ENCODE assay signal across 20 cellular contexts in the genomic region with DNA sequence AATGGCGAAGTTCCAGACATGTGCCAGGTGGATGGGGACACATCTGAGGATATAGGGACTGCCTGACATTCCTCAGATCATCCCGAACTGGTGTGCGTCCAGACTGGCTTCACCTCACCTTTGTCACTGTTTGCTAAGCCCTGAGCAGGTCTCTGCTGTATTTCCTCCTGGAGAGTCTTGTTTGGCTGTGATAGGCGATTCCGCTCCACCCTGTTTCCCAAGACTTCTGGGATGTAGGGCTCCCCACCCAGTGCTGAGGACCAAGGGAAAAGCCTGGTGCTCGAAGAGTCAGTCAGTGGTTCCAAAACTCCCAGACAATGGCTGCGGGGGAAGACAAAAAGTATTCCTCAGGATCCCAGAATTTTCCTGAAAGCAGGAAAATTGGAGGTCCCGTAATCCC. TPM values are rescaled to one million over a fixed set of nuclear protein-coding genes. Genes with fewer than 3 reads are reported as not detected.
DNase-seq lines count a peak whose midpoint lies in the region; ATAC-seq, FAIRE-seq and TF ChIP-seq lines count a peak whose summit lies in the region.
"Had no signal": no experiment of that assay in that cellular context is flagged by ENCODE, and none has a peak within 500 bp of the region (broad histone marks: within the 10 kb centered on the region; RNA-seq: fewer than 3 reads in every experiment).

No MANE protein-coding gene starts in this region.

- H4K5ac ChIP-seq in H1 (ENCODE audit: insufficient read length, low read depth, low read length), result no peak overlapping the region

- no peak overlapping the region; the same call in 1 of the 2 replicates for H2BK12ac ChIP-seq in H1 (ENCODE audit: low read depth, low read length)

- no peak overlapping the region for H3K27ac ChIP-seq in H1 (ENCODE audit: low read depth, low read length)
- H3K27ac ChIP-seq: epithelial cell of prostate, VCaP had no signal

- H3K4ac ChIP-seq in H1 (replicated peaks; ENCODE audit: insufficient read length, low read depth, low read length), result no peak overlapping the region

- H2BK20ac ChIP-seq in H1 (ENCODE audit: low read length), result no peak overlapping the region

- no peaks in the 10 kb centered on the region for H3K79me2 ChIP-seq in H1 (ENCODE audit: control insufficient read depth in 1 of 2, insufficient read depth in 2 of 2, low read length in 2 of 2)

- H2BK5ac ChIP-seq in H1 (ENCODE audit: low read depth, low read length), result peak overlapping the region; percentile 7; the same call in 1 of the 2 replicates

- no peak for TF ChIP-seq POLR2A in H1 (IDR thresholded peaks at IDR 0.05; ENCODE audit: control extremely low read depth in 1 of 2, low read depth in 2 of 2, low read length in 2 of 2)

- ATAC-seq in T-cell (replicated peaks in 1 of 4), result no peak
- ATAC-seq: heart right ventricle, Panc1 had no signal

- DNase-seq in activated naive CD4-positive, alpha-beta T cell (lab: John Stamatoyannopoulos, UW), result no peak
- DNase-seq in T-cell (no peak), H1 (ENCODE audit: low read depth in 1 of 2, low spot score in 2 of 2) (no peak), progenitor cell of endocrine pancreas (ENCODE audit: low spot score, unreplicated experiment) (no peak), dedifferentiated amniotic fluid mesenchymal stem cell (ENCODE audit: extremely low spot score) (no peak), SK-N-DZ (ENCODE audit: low spot score) (no peak), BE2C (no peak)
- DNase-seq: aorta, DMS79, HCEC 1CT, heart right ventricle, NCI-H1417 treated with DMSO at 0.1 percent for 48 hours, NCI-H524, thyroid gland had no signal

- peaks cover 0 to 8% (median 5%) of the 10 kb centered on the region in 4 experiments; a peak in 6 of 7 replicates for H3K4me1 ChIP-seq in H1 (replicated peaks in 1 of 4; ENCODE audit: control insufficient read depth in 3 of 4, insufficient read depth in 4 of 4, low read length in 3 of 4)
- H3K4me1 ChIP-seq in BE2C, result no peaks in the 10 kb centered on the region

- POLR2A ChIA-PET in T-cell (lab: Charles Lee) (no interaction called here), H1 (lab: Charles Lee; ENCODE audit: partially characterized antibody) (interaction anchor here (0.7 to 2.2 kb wide), 3 partner anchors 14 to 25 kb away, joined by 3 to 7 read pairs (median 3); no protein-coding TSS in a partner anchor)

- H4K91ac ChIP-seq in H1 (replicated peaks; ENCODE audit: insufficient read length, low read length), result no peak overlapping the region

- no peak overlapping the region for H3K4me3 Mint-ChIP-seq in activated naive CD4-positive, alpha-beta T cell treated with anti-CD3 and anti-CD28 coated beads, Interleukin-2, amount 50 U/mL, for 24 hours
- no peak overlapping the region for H3K4me3 Mint-ChIP-seq in T-cell
- no peak overlapping the region for H3K4me3 Mint-ChIP-seq in progenitor cell of endocrine pancreas (ENCODE audit: low read depth)

- H3K36me3 ChIP-seq in H1 (ENCODE audit: control insufficient read depth in 2 of 4, insufficient read depth in 4 of 4, low read length in 3 of 4), result no peaks in the 10 kb centered on the region
- H3K36me3 ChIP-seq in BE2C, result no peaks in the 10 kb centered on the region
- H3K36me3 ChIP-seq: heart right ventricle, neutrophil, thyroid gland had no signal

- H3K27me3 Mint-ChIP-seq in activated naive CD4-positive, alpha-beta T cell treated with anti-CD3 and anti-CD28 coated beads, Interleukin-2, amount 50 U/mL, for 24 hours, result no peaks in the 10 kb centered on the region
- H3K27me3 Mint-ChIP-seq in T-cell (no peaks in the 10 kb centered on the region), progenitor cell of endocrine pancreas (no peaks in the 10 kb centered on the region)

- TF ChIP-seq RAD21 in H1 (IDR thresholded peaks at IDR 0.05 in 1 of 2, conservative IDR thresholded peaks at IDR 0.05 in 1 of 2; ENCODE audit: low read depth in 2 of 2, low read length in 2 of 2), result no peak

- H3K36me3 Mint-ChIP-seq in activated naive CD4-positive, alpha-beta T cell treated with anti-CD3 and anti-CD28 coated beads, Interleukin-2, amount 50 U/mL, for 24 hours, result no peaks in the 10 kb centered on the region
- H3K36me3 Mint-ChIP-seq in T-cell (no peaks in the 10 kb centered on the region), progenitor cell of endocrine pancreas (ENCODE audit: insufficient read depth) (no peaks in the 10 kb centered on the region)

- H3K9me3 ChIP-seq in H1 (ENCODE audit: insufficient read depth in 2 of 2, low read depth in 1 of 2, low read length in 1 of 2), result no peaks in the 10 kb centered on the region
- no peaks in the 10 kb centered on the region for H3K9me3 ChIP-seq in BE2C
- H3K9me3 ChIP-seq: heart right ventricle, neutrophil, thyroid gland had no signal

- no peak overlapping the region for H3K4me2 ChIP-seq in H1 (ENCODE audit: insufficient read depth in 1 of 2, low read depth in 2 of 2, low read length in 2 of 2)

- no peak overlapping the region for H3K14ac ChIP-seq in H1 (ENCODE audit: insufficient read length)

- H3K27me3 ChIP-seq in H1 (replicated peaks in 1 of 4; ENCODE audit: control insufficient read depth in 3 of 4, extremely low read depth in 1 of 4, insufficient read depth in 3 of 4, low read length in 3 of 4), result no peaks in the 10 kb centered on the region
- H3K27me3 ChIP-seq in BE2C, result no peaks in the 10 kb centered on the region
- H3K27me3 ChIP-seq: heart right ventricle, neutrophil, thyroid gland had no signal

- no peaks in the 10 kb centered on the region for H4K20me1 ChIP-seq in H1 (replicated peaks in 1 of 2; ENCODE audit: control insufficient read depth in 1 of 2, insufficient read depth in 2 of 2, low read length in 2 of 2)

- H3K56ac ChIP-seq in H1 (replicated peaks; ENCODE audit: insufficient read length, low read depth, low read length), result no peak overlapping the region

- H3K79me1 ChIP-seq in H1 (ENCODE audit: low read depth, low read length), result no peaks in the 10 kb centered on the region

- WGBS in H1 (ENCODE audit: extremely low coverage in 1 of 2, insufficient coverage in 1 of 2, insufficient read length in 1 of 2, insufficient replicate concordance in 2 of 2, low coverage in 1 of 2, low lambda C conversion rate in 2 of 2, missing lambda C conversion rate in 1 of 2), 2 experiments, result 91% methylated on average over 8 of the region's 8 CpGs; no CpG with 5 or more reads in 1 of the 2 experiments

- peaks cover 40% of the 10 kb centered on the region for H3K4me1 Mint-ChIP-seq in activated naive CD4-positive, alpha-beta T cell treated with anti-CD3 and anti-CD28 coated beads, Interleukin-2, amount 50 U/mL, for 24 hours
- H3K4me1 Mint-ChIP-seq in T-cell (peaks cover 36 to 60% (median 56%) of the 10 kb centered on the region in 3 donors), progenitor cell of endocrine pancreas (ENCODE audit: low read depth) (peaks cover 10% of the 10 kb centered on the region)

- H3K9me3 Mint-ChIP-seq in activated naive CD4-positive, alpha-beta T cell treated with anti-CD3 and anti-CD28 coated beads, Interleukin-2, amount 50 U/mL, for 24 hours, result no peaks in the 10 kb centered on the region
- H3K9me3 Mint-ChIP-seq in T-cell (no peaks in the 10 kb centered on the region), progenitor cell of endocrine pancreas (ENCODE audit: low read depth) (no peaks in the 10 kb centered on the region)

- H3K18ac ChIP-seq in H1 (ENCODE audit: extremely low read depth, low read length), result no peak overlapping the region

- H2AK5ac ChIP-seq in H1 (ENCODE audit: low read depth, low read length), result no peak overlapping the region

- H3K27ac Mint-ChIP-seq in activated naive CD4-positive, alpha-beta T cell treated with anti-CD3 and anti-CD28 coated beads, Interleukin-2, amount 50 U/mL, for 24 hours, result peak overlapping the region; percentile 65
- peak overlapping the region; percentile 22 to 76 for H3K27ac Mint-ChIP-seq in T-cell
- H3K27ac Mint-ChIP-seq in progenitor cell of endocrine pancreas, result peak overlapping the region; percentile 64

- CTCF ChIA-PET in T-cell (lab: Charles Lee) (interaction anchor here in 1 of 2 donors (1.4 kb wide), 1 partner anchor 19 kb away, joined by 3 read pairs; no protein-coding TSS in a partner anchor), H1 (lab: Charles Lee; ENCODE audit: partially characterized antibody) (interaction anchor here (1.0 to 1.7 kb wide), 2 partner anchors 29 to 40 kb away, joined by 3 to 6 read pairs; no protein-coding TSS in a partner anchor)

- no peak overlapping the region for H3K23ac ChIP-seq in H1 (ENCODE audit: insufficient read length)

- no peak overlapping the region for H2AFZ ChIP-seq in H1 (ENCODE audit: low read length)

- FAIRE-seq in H1 (lab: Jason Lieb, UNC), result no peak

- H3K4me3 ChIP-seq in H1 (ENCODE audit: extremely low read depth in 1 of 4, insufficient read depth in 2 of 4, low read depth in 3 of 4, low read length in 4 of 4) (no peak overlapping the region), BE2C (ENCODE audit: low read depth, low read length) (no peak overlapping the region)
- H3K4me3 ChIP-seq: heart right ventricle, skin epidermis, thyroid gland had no signal

- H4K8ac ChIP-seq in H1 (ENCODE audit: extremely low read depth, insufficient read depth, low read length), result no peak overlapping the region

- H3K9ac ChIP-seq in H1 (replicated peaks in 1 of 4; ENCODE audit: extremely low read depth in 1 of 4, low read depth in 3 of 4, low read length in 3 of 4), result no peak overlapping the region

- no peak overlapping the region for H2BK15ac ChIP-seq in H1 (ENCODE audit: low read length)

- peaks cover under 1% of the 10 kb centered on the region; the same call in 1 of the 2 replicates for H3K23me2 ChIP-seq in H1 (ENCODE audit: low read depth, low read length)

- no peak overlapping the region for H2BK120ac ChIP-seq in H1 (replicated peaks; ENCODE audit: low read depth, low read length)

- no peak for TF ChIP-seq EP300 in H1 (IDR thresholded peaks at IDR 0.05; ENCODE audit: borderline replicate concordance in 1 of 2, low read depth in 2 of 2, low read length in 2 of 2)

- TF ChIP-seq CTCF in H1 (IDR thresholded peaks at IDR 0.05; ENCODE audit: control extremely low read depth in 1 of 3, insufficient read depth in 1 of 3, low read depth in 1 of 3, low read length in 3 of 3) (no peak), progenitor cell of endocrine pancreas (IDR thresholded peaks at IDR 0.05; ENCODE audit: unreplicated experiment) (no peak), BE2C (IDR thresholded peaks at IDR 0.05; ENCODE audit: low read depth, low read length) (no peak)

RNA-seq across cellular contexts. Expression of a gene that starts 11.1 kb away (rescaled TPM):
- 10 to 100 TPM; 52.8 to 74.0 (median 61.4) TPM for total RNA-seq in T-cell
- 28.0 and 32.1 TPM in 2 replicates for total RNA-seq in H1 (2021; fragmentation: NEBNext Ultra II Directional; extraction: Animal tissue kit (Norgen Biotek cat#: 25700))
- 15.8 and 22.5 TPM in 2 replicates for polyA plus RNA-seq in H1 (2011; rRNA removed)
- 14.1 TPM for polyA plus RNA-seq in H1 (2011; cell fraction: cytosol; rRNA removed)
- 23.4 TPM for polyA plus RNA-seq in H1 (2011; cell fraction: nucleus; rRNA removed)
- 14.0 to 24.5 TPM (median 23.1 TPM) in 4 replicates for polyA plus RNA-seq in H1 (2012, experiment 1 of 2)
- polyA plus RNA-seq in H1 (2012, experiment 2 of 2), result 21.8 TPM
- polyA plus RNA-seq in H1 (2013, experiment 1 of 2), result 25.4 TPM
- 27.3 TPM for polyA plus RNA-seq in H1 (2013, experiment 2 of 2)
- 14.0 and 17.4 TPM in 2 replicates for polyA minus RNA-seq in H1 (2011; rRNA and poly(A)+ RNA removed)
- 17.1 TPM for polyA minus RNA-seq in H1 (2011; cell fraction: cytosol; rRNA and poly(A)+ RNA removed)
- polyA minus RNA-seq in H1 (2011; cell fraction: nucleus; rRNA and poly(A)+ RNA removed), result 12.8 TPM
- total RNA-seq in progenitor cell of endocrine pancreas, result 64.1 and 64.8 TPM in 2 replicates
- 6.1 and 6.3 TPM in 2 replicates for polyA plus RNA-seq in SK-N-DZ (2014; cell fraction: cytosol; rRNA removed)
- 5.4 and 10.3 TPM in 2 replicates for polyA plus RNA-seq in SK-N-DZ (2014; cell fraction: nucleus; rRNA removed)
- 41.1 TPM for polyA plus RNA-seq in BE2C (2012; ENCODE audit: insufficient read depth, insufficient read length, low read depth)

RNA-seq across cellular contexts. Expression of a gene that starts 27.0 kb away (rescaled TPM):
- total RNA-seq in T-cell (1 to 10 TPM; 3.2 to 5.2 (median 4.3) TPM), progenitor cell of endocrine pancreas (13.8 and 16.2 TPM in 2 replicates)
- total RNA-seq in H1 (2021; fragmentation: NEBNext Ultra II Directional; extraction: Animal tissue kit (Norgen Biotek cat#: 25700)), result 6.8 and 8.6 TPM in 2 replicates
- polyA plus RNA-seq in H1 (2011; rRNA removed), result 8.5 and 10.9 TPM in 2 replicates
- polyA plus RNA-seq in H1 (2011; cell fraction: cytosol; rRNA removed), result 9.5 TPM
- polyA plus RNA-seq in H1 (2011; cell fraction: nucleus; rRNA removed), result 42.5 TPM
- 4.2 to 9.7 TPM (median 8.0 TPM) in 4 replicates for polyA plus RNA-seq in H1 (2012, experiment 1 of 2)
- 6.3 TPM for polyA plus RNA-seq in H1 (2012, experiment 2 of 2)
- 3.9 TPM for polyA plus RNA-seq in H1 (2013, experiment 1 of 2)
- polyA plus RNA-seq in H1 (2013, experiment 2 of 2), result 3.0 TPM
- polyA minus RNA-seq in H1 (2011; rRNA and poly(A)+ RNA removed), result 7.4 and 8.6 TPM in 2 replicates
- polyA minus RNA-seq in H1 (2011; cell fraction: cytosol; rRNA and poly(A)+ RNA removed), result 9.8 TPM
- 18.5 TPM for polyA minus RNA-seq in H1 (2011; cell fraction: nucleus; rRNA and poly(A)+ RNA removed)
- 4.5 and 5.1 TPM in 2 replicates for polyA plus RNA-seq in SK-N-DZ (2014; cell fraction: cytosol; rRNA removed)
- 4.8 and 13.5 TPM in 2 replicates for polyA plus RNA-seq in SK-N-DZ (2014; cell fraction: nucleus; rRNA removed)
- 11.9 TPM for polyA plus RNA-seq in BE2C (2012; ENCODE audit: insufficient read depth, insufficient read length, low read depth)

RNA-seq across cellular contexts. Expression of a gene that starts 45.8 kb away (rescaled TPM):
- 100 to 1,000 TPM; 119 to 158 (median 142) TPM for total RNA-seq in T-cell
- 21.9 and 23.1 TPM in 2 replicates for total RNA-seq in H1 (2021; fragmentation: NEBNext Ultra II Directional; extraction: Animal tissue kit (Norgen Biotek cat#: 25700))
- polyA plus RNA-seq in H1 (2011; rRNA removed), result 29.7 and 35.9 TPM in 2 replicates
- polyA plus RNA-seq in H1 (2011; cell fraction: cytosol; rRNA removed), result 24.6 TPM
- polyA plus RNA-seq in H1 (2011; cell fraction: nucleus; rRNA removed), result 210 TPM
- polyA plus RNA-seq in H1 (2012, experiment 1 of 2), result 16.3 to 19.6 TPM (median 18.4 TPM) in 4 replicates
- 4.7 TPM for polyA plus RNA-seq in H1 (2012, experiment 2 of 2)
- polyA plus RNA-seq in H1 (2013, experiment 1 of 2), result 18.5 TPM
- polyA plus RNA-seq in H1 (2013, experiment 2 of 2), result 14.0 TPM
- polyA minus RNA-seq in H1 (2011; rRNA and poly(A)+ RNA removed), result 20.9 and 24.9 TPM in 2 replicates
- polyA minus RNA-seq in H1 (2011; cell fraction: cytosol; rRNA and poly(A)+ RNA removed), result 9.3 TPM
- 32.5 TPM for polyA minus RNA-seq in H1 (2011; cell fraction: nucleus; rRNA and poly(A)+ RNA removed)
- 111 and 117 TPM in 2 replicates for total RNA-seq in progenitor cell of endocrine pancreas
- 8.3 and 8.6 TPM in 2 replicates for polyA plus RNA-seq in SK-N-DZ (2014; cell fraction: cytosol; rRNA removed)
- polyA plus RNA-seq in SK-N-DZ (2014; cell fraction: nucleus; rRNA removed), result 88.2 and 151 TPM in 2 replicates
- polyA plus RNA-seq in BE2C (2012; ENCODE audit: insufficient read depth, insufficient read length, low read depth), result 111 TPM
